20 cellular contexts compared by ENCODE assay signal in genomic region chr12:3371018-3371417, GRCh38.
DNase-seq lines count a peak whose midpoint lies in the region; ATAC-seq lines count a peak whose summit lies in the region.
"Had no signal": no experiment of that assay in that cellular context is flagged by ENCODE, and none has a peak within 500 bp of the region (broad histone marks: within the 10 kb centered on the region; RNA-seq: fewer than 3 reads in every experiment).

No MANE protein-coding gene starts in this region.

- ATAC-seq in GM21360 (IDR thresholded peaks at IDR 0.05; ENCODE audit: unreplicated experiment): no peak
- no peak for ATAC-seq in GM19397 (IDR thresholded peaks at IDR 0.05; ENCODE audit: unreplicated experiment)
- ATAC-seq: K562, Panc1 had no signal

- peak; percentile 79 for DNase-seq in NCI-H2107 treated with DMSO at 0.1 percent for 48 hours (lab: John Stamatoyannopoulos, UW; ENCODE audit: unreplicated experiment)
- DNase-seq in NCI-H2107 (lab: John Stamatoyannopoulos, UW): no peak
- peak; percentile 39 to 84 for DNase-seq in NCI-H1930 (lab: John Stamatoyannopoulos, UW)
- DNase-seq in NCI-H748 (lab: John Stamatoyannopoulos, UW; ENCODE audit: unreplicated experiment): peak; percentile 92
- no peak for DNase-seq in nucleus accumbens (lab: John Stamatoyannopoulos, UW)
- no peak for DNase-seq in SW480 (ENCODE audit: low spot score)
- DNase-seq: 8988T; activated CD4-positive, alpha-beta T cell treated with anti-CD3 and anti-CD28 coated beads for 4 hours; activated T-cell treated with anti-CD3 and anti-CD28 coated beads, Interleukin-2, amount 50 U/mL, for 24 hours; CD4-positive, CD25-positive, alpha-beta regulatory T cell; effector CD8-positive, alpha-beta T cell; erythroblast; foreskin fibroblast; naive B cell; NCI-H2227 treated with DMSO at 0.1 percent for 48 hours; stimulated activated CD4-positive, alpha-beta T cell treated with anti-CD3 and anti-CD28 coated beads, Interleukin-2, amount 100 ng/mL, for 24 hours had no signal

Comparison
In these comparisons a context has a peak if more than half of its experiments do, and no peak if none do; other contexts are left out.
1. DNase-seq: peak in NCI-H2107 treated with DMSO at 0.1 percent for 48 hours (single experiment), NCI-H1930 (2 of 2) and NCI-H748 (single experiment); none in NCI-H2107 (single experiment), nucleus accumbens (0 of 56) and SW480 (single experiment).